ENCODE assay signal across 9 cellular contexts in the genomic region with DNA sequence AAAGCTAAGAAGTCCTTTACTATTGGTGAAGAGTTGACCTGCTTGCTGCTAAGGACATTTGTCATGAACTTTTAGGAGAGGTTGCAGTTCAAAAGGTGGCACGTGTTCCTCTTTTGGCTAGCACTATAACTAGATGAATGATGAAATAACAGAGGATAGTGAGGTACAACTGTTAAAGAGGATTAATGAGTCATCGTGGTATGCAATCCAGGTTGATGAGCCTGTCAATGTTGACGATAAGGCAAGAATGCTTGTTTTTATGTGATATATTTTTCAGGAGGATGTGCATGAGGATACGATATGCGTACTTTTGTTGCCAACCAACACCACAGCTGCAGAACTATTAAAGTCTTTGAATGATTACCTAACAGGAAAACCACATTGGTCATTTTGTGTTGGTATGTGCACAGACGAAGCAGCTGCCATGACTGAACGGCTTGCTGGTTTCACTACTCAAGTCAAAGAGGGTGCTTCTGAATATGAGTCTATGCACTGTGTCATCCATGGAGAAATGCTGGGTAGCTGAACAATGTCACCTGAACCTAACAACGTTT. TPM values are rescaled to one million over a fixed set of nuclear protein-coding genes. Genes with fewer than 3 reads are reported as not detected.
DNase-seq lines count a peak whose midpoint lies in the region; ATAC-seq, FAIRE-seq and TF ChIP-seq lines count a peak whose summit lies in the region.
"Had no signal": no experiment of that assay in that cellular context is flagged by ENCODE, and none has a peak within 500 bp of the region (broad histone marks: within the 10 kb centered on the region; RNA-seq: fewer than 3 reads in every experiment).

No MANE protein-coding gene starts in this region.

- H3K4me2 ChIP-seq in endothelial cell of umbilical vein (ENCODE audit: insufficient read depth, low read length): no peak overlapping the region

- H3K4me3 ChIP-seq in endothelial cell of umbilical vein (replicated peaks in 1 of 3; ENCODE audit: insufficient read depth in 1 of 3, low read depth in 1 of 3, low read length in 3 of 3) (no peak overlapping the region), WERI-Rb-1 (ENCODE audit: low read depth, low read length) (no peak overlapping the region)

- TF ChIP-seq CTCF in endothelial cell of umbilical vein (IDR thresholded peaks at IDR 0.05; ENCODE audit: extremely low read depth in 1 of 2, insufficient read depth in 1 of 2, low read depth in 1 of 2, low read length in 2 of 2): no peak
- TF ChIP-seq CTCF in WERI-Rb-1 (IDR thresholded peaks at IDR 0.05; ENCODE audit: low read depth, low read length): no peak

- dilution Hi-C loops in endothelial cell of umbilical vein (cut with MboI; ENCODE audit: extremely low pct_ligation_motif_present, low sequenced_read_pairs): no loop called here

- H2AFZ ChIP-seq in endothelial cell of umbilical vein (ENCODE audit: low read depth, low read length): no peak overlapping the region

- H3K9me3 Mint-ChIP-seq in stimulated activated naive CD8-positive, alpha-beta T cell treated with anti-CD3 and anti-CD28 coated beads, Interleukin-15, Interleukin-2, amounts not matched to agents 100 ng/mL and 50 ng/mL, for 24 hours: peaks cover 4% of the 10 kb centered on the region

- H3K4me1 Mint-ChIP-seq in stimulated activated naive CD8-positive, alpha-beta T cell treated with anti-CD3 and anti-CD28 coated beads, Interleukin-15, Interleukin-2, amounts not matched to agents 100 ng/mL and 50 ng/mL, for 24 hours (ENCODE audit: low read depth): peaks cover 38% of the 10 kb centered on the region

- no peak for TF ChIP-seq POLR2A in endothelial cell of umbilical vein (IDR thresholded peaks at IDR 0.05; ENCODE audit: low read depth, low read length)

- no TSS peak for BruUV-seq in endothelial cell of umbilical vein (replicated peaks; lab: Mats Ljungman, UMichigan)

- H3K27me3 ChIP-seq in endothelial cell of umbilical vein (ENCODE audit: control insufficient read depth in 2 of 2, insufficient read depth in 2 of 2, low read length in 2 of 2) (no peaks in the 10 kb centered on the region), WERI-Rb-1 (ENCODE audit: insufficient read depth, low read depth, severe bottlenecking) (no peaks in the 10 kb centered on the region)

- no peaks in the 10 kb centered on the region for H3K36me3 ChIP-seq in endothelial cell of umbilical vein (ENCODE audit: control insufficient read depth in 2 of 2, extremely low read depth in 1 of 2, insufficient read depth in 2 of 2, low read length in 2 of 2)
- no peaks in the 10 kb centered on the region for H3K36me3 ChIP-seq in WERI-Rb-1

- peak overlapping the region; percentile 64 for H3K4me3 Mint-ChIP-seq in stimulated activated naive CD8-positive, alpha-beta T cell treated with anti-CD3 and anti-CD28 coated beads, Interleukin-15, Interleukin-2, amounts not matched to agents 100 ng/mL and 50 ng/mL, for 24 hours

- peaks cover 15% of the 10 kb centered on the region for H3K79me2 ChIP-seq in endothelial cell of umbilical vein (ENCODE audit: control insufficient read depth, insufficient read depth, low read length)

- peak overlapping the region; percentile 91 for H3K27ac Mint-ChIP-seq in stimulated activated naive CD8-positive, alpha-beta T cell treated with anti-CD3 and anti-CD28 coated beads, Interleukin-15, Interleukin-2, amounts not matched to agents 100 ng/mL and 50 ng/mL, for 24 hours

- POLR2A ChIA-PET in endothelial cell of umbilical vein (lab: Charles Lee): no interaction called here

- in situ Hi-C loops in Caki2 (cut with HindIII; ENCODE audit: low pct_unique_long_range_greater_than_20kb, low sequenced_read_pairs): no loop called here

- peak; percentile 98 for ATAC-seq in GM19395 (IDR thresholded peaks at IDR 0.05; ENCODE audit: unreplicated experiment)
- peak; percentile 96 for ATAC-seq in HG03432 (IDR thresholded peaks at IDR 0.05; ENCODE audit: unreplicated experiment)

- intact Hi-C loops in endothelial cell of umbilical vein (cut with micrococcal nuclease): no loop called here

- H3K9me3 ChIP-seq in endothelial cell of umbilical vein (replicated peaks; ENCODE audit: control insufficient read depth, insufficient read depth, low read length) (no peaks in the 10 kb centered on the region), WERI-Rb-1 (ENCODE audit: severe bottlenecking) (no peaks in the 10 kb centered on the region)

- H3K27me3 Mint-ChIP-seq in stimulated activated naive CD8-positive, alpha-beta T cell treated with anti-CD3 and anti-CD28 coated beads, Interleukin-15, Interleukin-2, amounts not matched to agents 100 ng/mL and 50 ng/mL, for 24 hours: no peaks in the 10 kb centered on the region

- H3K4me1 ChIP-seq in endothelial cell of umbilical vein (ENCODE audit: control insufficient read depth, extremely low read depth, insufficient read depth, low read length): no peaks in the 10 kb centered on the region

- no peaks in the 10 kb centered on the region for H4K20me1 ChIP-seq in endothelial cell of umbilical vein (replicated peaks; ENCODE audit: control insufficient read depth, extremely low read depth, insufficient read depth, low read length)

- no peak overlapping the region for H3K9ac ChIP-seq in endothelial cell of umbilical vein (replicated peaks; ENCODE audit: extremely low read depth, insufficient read depth, low read length)

- FAIRE-seq in endothelial cell of umbilical vein (lab: Jason Lieb, UNC): peak; percentile 8

- CTCF ChIA-PET in endothelial cell of umbilical vein (lab: Charles Lee): no interaction called here

- H3K27ac ChIP-seq in endothelial cell of umbilical vein (ENCODE audit: insufficient read depth, low read depth, low read length) (no peak overlapping the region), WERI-Rb-1 (no peak overlapping the region), substantia nigra (ENCODE audit: low read depth, low read length, poor library complexity, severe bottlenecking) (no peak overlapping the region)

- H3K36me3 Mint-ChIP-seq in stimulated activated naive CD8-positive, alpha-beta T cell treated with anti-CD3 and anti-CD28 coated beads, Interleukin-15, Interleukin-2, amounts not matched to agents 100 ng/mL and 50 ng/mL, for 24 hours (ENCODE audit: low read depth): peaks cover 52% of the 10 kb centered on the region

- DNase-seq in Caki2 (ENCODE audit: low read depth) (peak; percentile 81), SW480 (ENCODE audit: low spot score) (peak; percentile 88), endothelial cell of umbilical vein (ENCODE audit: low read depth, low spot score) (no peak), WERI-Rb-1 (no peak), substantia nigra (lab: John Stamatoyannopoulos, UW) (no peak)

- no peaks in the 10 kb centered on the region for H3K9me1 ChIP-seq in endothelial cell of umbilical vein (replicated peaks; ENCODE audit: control insufficient read depth, extremely low read depth, insufficient read depth, low read length)

TF ChIP-seq in endothelial cell of umbilical vein, 7 proteins besides CTCF, POLR2A, EP300 and RAD21:
- TF ChIP-seq FOS (IDR thresholded peaks at IDR 0.05; ENCODE audit: borderline replicate concordance, insufficient read depth, low read length) (peak; percentile 34), POLR2AphosphoS5 (IDR thresholded peaks at IDR 0.05; ENCODE audit: insufficient read depth, low read depth, low read length) (no peak)

RNA-seq across cellular contexts. Expression of a gene that starts 10.6 kb away (rescaled TPM):
- total RNA-seq in Caki2 (2014; rRNA removed; shearing (Covaris generic); ENCODE audit: low replicate concordance): 3.3 and 3.6 TPM in 2 replicates
- total RNA-seq in endothelial cell of umbilical vein: 22.9 and 23.7 TPM in 2 replicates
- polyA plus RNA-seq in endothelial cell of umbilical vein: 0.72 and 0.91 TPM in 2 replicates
- 2.1 TPM in 2 replicates for polyA plus RNA-seq in endothelial cell of umbilical vein (2011; cell fraction: cytosol; rRNA removed)
- 8.8 and 11.2 TPM in 2 replicates for polyA plus RNA-seq in endothelial cell of umbilical vein (2011; cell fraction: nucleus; rRNA removed)
- 2.2 and 4.9 TPM in 2 replicates for polyA plus RNA-seq in endothelial cell of umbilical vein (2012)
- polyA minus RNA-seq in endothelial cell of umbilical vein: 9.0 and 10.8 TPM in 2 replicates
- polyA minus RNA-seq in endothelial cell of umbilical vein (2011; cell fraction: cytosol; rRNA and poly(A)+ RNA removed): 3.8 TPM
- 38.6 and 50.5 TPM in 2 replicates for polyA minus RNA-seq in endothelial cell of umbilical vein (2011; cell fraction: nucleus; rRNA and poly(A)+ RNA removed)

RNA-seq across cellular contexts. Expression of a gene that starts 24.5 kb away (rescaled TPM):
- 0.81 TPM in 1 of 2 replicates, not detected in the other for total RNA-seq in Caki2 (2014; rRNA removed; shearing (Covaris generic); ENCODE audit: low replicate concordance)
- not detected in 2 replicates for total RNA-seq in endothelial cell of umbilical vein
- not detected in 2 replicates for polyA plus RNA-seq in endothelial cell of umbilical vein
- not detected in 2 replicates for polyA plus RNA-seq in endothelial cell of umbilical vein (2011; cell fraction: cytosol; rRNA removed)
- polyA plus RNA-seq in endothelial cell of umbilical vein (2011; cell fraction: nucleus; rRNA removed): not detected in 2 replicates
- polyA plus RNA-seq in endothelial cell of umbilical vein (2012): not detected in 2 replicates
- not detected in 2 replicates for polyA minus RNA-seq in endothelial cell of umbilical vein
- polyA minus RNA-seq in endothelial cell of umbilical vein (2011; cell fraction: cytosol; rRNA and poly(A)+ RNA removed): not detected
- polyA minus RNA-seq in endothelial cell of umbilical vein (2011; cell fraction: nucleus; rRNA and poly(A)+ RNA removed): not detected in 2 replicates
- total RNA-seq: SK-MEL-5 had no signal

Comparison
In these comparisons a context has a peak if more than half of its experiments do, and no peak if none do; other contexts are left out.
1. DNase-seq: peak in Caki2 (single experiment) and SW480 (single experiment); none in endothelial cell of umbilical vein (single experiment), WERI-Rb-1 (single experiment) and substantia nigra (0 of 49).